Comparison of ENCODE assay signal across 7 cellular contexts in the genomic region with DNA sequence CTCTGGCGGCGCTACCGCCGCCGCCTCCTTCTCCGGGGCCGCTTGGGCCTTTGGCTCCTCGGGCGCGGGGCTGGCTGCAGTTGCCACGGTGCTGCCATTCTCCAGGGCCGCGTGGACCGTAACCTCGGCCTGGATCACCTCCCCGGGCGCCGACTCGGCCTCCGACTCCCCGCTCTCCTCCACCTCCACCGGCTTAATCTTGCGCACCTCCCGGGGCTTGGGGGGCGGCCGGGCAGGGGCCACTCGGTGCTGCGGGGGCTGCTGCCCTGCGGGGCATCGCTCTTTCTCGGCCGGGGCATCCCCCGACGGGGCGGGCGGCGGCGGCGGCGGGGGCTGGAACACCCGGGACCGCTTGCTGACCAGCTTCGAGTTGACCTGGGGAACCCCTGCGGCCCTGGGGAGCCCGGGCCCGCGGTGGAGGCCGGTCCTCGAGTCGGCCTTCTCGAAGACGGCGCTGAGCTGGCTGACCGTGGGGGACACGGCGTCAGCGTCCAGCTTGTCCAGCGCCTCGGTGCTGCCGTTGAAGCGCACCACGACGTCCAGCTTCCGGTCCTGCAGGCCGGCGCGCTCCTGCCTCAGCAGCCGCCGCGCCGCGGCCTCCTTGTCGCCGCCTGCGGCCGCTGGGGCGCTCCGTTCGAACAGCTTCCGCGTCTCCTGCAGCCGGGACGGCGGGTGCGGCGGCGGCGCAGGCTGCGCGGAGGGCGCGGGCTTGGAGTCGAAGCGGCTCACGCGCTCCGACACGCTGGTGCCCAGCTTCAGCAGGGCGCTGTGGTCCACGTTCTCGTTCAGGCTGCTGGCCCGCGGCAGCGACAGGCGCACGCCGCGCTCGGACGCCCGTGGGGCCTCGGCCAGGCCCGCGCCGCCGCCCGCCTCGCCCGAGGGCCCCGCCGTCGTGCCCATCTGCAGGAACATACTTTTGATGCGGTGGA. TPM values are rescaled to one million over a fixed set of nuclear protein-coding genes. Genes with fewer than 3 reads are reported as not detected.
A peak's percentile ranks its signal among the peaks of the same experiment; 100 is the strongest.
DNase-seq lines count a peak whose midpoint lies in the region; ATAC-seq, FAIRE-seq and TF ChIP-seq lines count a peak whose summit lies in the region.

No MANE protein-coding gene starts in this region.

- H3K9me3 Mint-ChIP-seq in activated CD8-positive, alpha-beta memory T cell treated with anti-CD3 and anti-CD28 coated beads, Interleukin-2, amount 10 ng/mL, durations not matched to agents 7 days and 5 days (ENCODE audit: low read depth) = no peaks in the 10 kb centered on the region
- H3K9me3 Mint-ChIP-seq in naive thymus-derived CD4-positive, alpha-beta T cell = no peaks in the 10 kb centered on the region

- ATAC-seq in activated CD8-positive, alpha-beta memory T cell treated with anti-CD3 and anti-CD28 coated beads, Interleukin-2, amount 10 ng/mL, durations not matched to agents 7 days and 5 days = peak; percentile 28
- peak; percentile 14 for ATAC-seq in naive thymus-derived CD4-positive, alpha-beta T cell
- ATAC-seq in GM18858 (IDR thresholded peaks at IDR 0.05; ENCODE audit: unreplicated experiment) = no peak

- H3K4me3 ChIP-seq in esophagus muscularis mucosa (peak overlapping the region; percentile 76 to 91 (median 78)), uterus (peak overlapping the region; percentile 48 to 91)
- H3K4me3 ChIP-seq in naive thymus-derived CD4-positive, alpha-beta T cell (ENCODE audit: low read length) = peak overlapping the region; percentile 94

- FAIRE-seq in GM12892 (lab: Jason Lieb, UNC) = peak; percentile 87

- WGBS in esophagus muscularis mucosa = 8% methylated on average over 2 of the region's 123 CpGs

- H3K36me3 ChIP-seq in esophagus muscularis mucosa (peaks cover 0 to 10% (median 6%) of the 10 kb centered on the region in 4 donors), uterus (no peaks in the 10 kb centered on the region)
- peaks cover 0 to 19% (median 6%) of the 10 kb centered on the region in 3 experiments for H3K36me3 ChIP-seq in naive thymus-derived CD4-positive, alpha-beta T cell (ENCODE audit: control insufficient read depth in 2 of 3, insufficient read depth in 3 of 3, low read length in 3 of 3)

- POLR2A ChIA-PET in naive thymus-derived CD4-positive, alpha-beta T cell (lab: Charles Lee) = interaction anchor here (0.8 to 4.0 kb wide), 4 partner anchors 9 to 55 kb away, joined by 3 to 42 read pairs (median 19); a partner anchor contains a TSS

- peak overlapping the region; percentile 80 for H3K4me3 Mint-ChIP-seq in activated CD8-positive, alpha-beta memory T cell treated with anti-CD3 and anti-CD28 coated beads, Interleukin-2, amount 10 ng/mL, durations not matched to agents 7 days and 5 days
- peak overlapping the region; percentile 85 to 98 (median 90) for H3K4me3 Mint-ChIP-seq in naive thymus-derived CD4-positive, alpha-beta T cell

- H3K27me3 ChIP-seq in esophagus muscularis mucosa = no peaks in the 10 kb centered on the region
- H3K27me3 ChIP-seq in naive thymus-derived CD4-positive, alpha-beta T cell (ENCODE audit: control insufficient read depth in 2 of 2, insufficient read depth in 2 of 2, low read length in 2 of 2) = no peaks in the 10 kb centered on the region
- no peaks in the 10 kb centered on the region for H3K27me3 ChIP-seq in uterus

- H3K27ac Mint-ChIP-seq in activated CD8-positive, alpha-beta memory T cell treated with anti-CD3 and anti-CD28 coated beads, Interleukin-2, amount 10 ng/mL, durations not matched to agents 7 days and 5 days = peak overlapping the region; percentile 83
- peak overlapping the region in 5 of 9 donors; percentile 78 to 92 (median 83) for H3K27ac Mint-ChIP-seq in naive thymus-derived CD4-positive, alpha-beta T cell

- H3K4me1 ChIP-seq in esophagus muscularis mucosa (peaks cover 63 to 95% (median 90%) of the 10 kb centered on the region in 4 donors), uterus (peaks cover 0 to 23% of the 10 kb centered on the region in 2 donors)
- peaks cover 34 to 40% of the 10 kb centered on the region in 2 donors for H3K4me1 ChIP-seq in naive thymus-derived CD4-positive, alpha-beta T cell (ENCODE audit: control insufficient read depth in 2 of 2, insufficient read depth in 2 of 2, low read length in 2 of 2)

- peak overlapping the region; percentile 87 to 95 (median 94) for H3K27ac ChIP-seq in esophagus muscularis mucosa (replicated peaks in 1 of 4)
- H3K27ac ChIP-seq in naive thymus-derived CD4-positive, alpha-beta T cell (ENCODE audit: low read depth, low read length) = peak overlapping the region; percentile 74
- H3K27ac ChIP-seq in uterus = peak overlapping the region; percentile 93 to 94

- TF ChIP-seq EP300 in esophagus muscularis mucosa (IDR thresholded peaks at IDR 0.05) = no peak

- H3K4me1 Mint-ChIP-seq in activated CD8-positive, alpha-beta memory T cell treated with anti-CD3 and anti-CD28 coated beads, Interleukin-2, amount 10 ng/mL, durations not matched to agents 7 days and 5 days = peaks cover 44% of the 10 kb centered on the region
- H3K4me1 Mint-ChIP-seq in naive thymus-derived CD4-positive, alpha-beta T cell = peaks cover 23 to 63% (median 50%) of the 10 kb centered on the region in 7 donors

- TF ChIP-seq POLR2A in GM12892 (IDR thresholded peaks at IDR 0.05; ENCODE audit: low read depth, low read length) (no peak), esophagus muscularis mucosa (IDR thresholded peaks at IDR 0.05; ENCODE audit: low read depth) (no peak), uterus (IDR thresholded peaks at IDR 0.05) (no peak)

- intact Hi-C loops in esophagus muscularis mucosa (cut with DNase I) = loop anchor here (5.0 kb wide), 1 partner anchor 37 kb away; no protein-coding TSS in a partner anchor
- intact Hi-C loops in naive thymus-derived CD4-positive, alpha-beta T cell (cut with micrococcal nuclease) = loop anchor here (5.0 to 10.0 kb wide), 3 partner anchors 472 to 718 kb away; a partner anchor contains a TSS
- intact Hi-C loops in uterus (cut with DNase I; ENCODE audit: low total_unique reads) = no loop called here

- H3K9me3 ChIP-seq in esophagus muscularis mucosa (no peaks in the 10 kb centered on the region), uterus (no peaks in the 10 kb centered on the region)
- H3K9me3 ChIP-seq in naive thymus-derived CD4-positive, alpha-beta T cell (ENCODE audit: control insufficient read depth in 2 of 3, low read length in 3 of 3) = no peaks in the 10 kb centered on the region

- peaks cover 16% of the 10 kb centered on the region for H3K36me3 Mint-ChIP-seq in activated CD8-positive, alpha-beta memory T cell treated with anti-CD3 and anti-CD28 coated beads, Interleukin-2, amount 10 ng/mL, durations not matched to agents 7 days and 5 days
- peaks cover 0 to 28% (median 0%) of the 10 kb centered on the region in 5 donors for H3K36me3 Mint-ChIP-seq in naive thymus-derived CD4-positive, alpha-beta T cell

- CTCF ChIA-PET in activated CD8-positive, alpha-beta memory T cell treated with anti-CD3 and anti-CD28 coated beads, Interleukin-2, amount 10 ng/mL, durations not matched to agents 7 days and 5 days (lab: Charles Lee) = interaction anchor here (0.7 to 6.2 kb wide), 10 partner anchors 8 to 248 kb away, joined by 3 to 81 read pairs (median 4); a partner anchor contains a TSS
- CTCF ChIA-PET in naive thymus-derived CD4-positive, alpha-beta T cell (lab: Charles Lee) = interaction anchor here (0.6 to 6.1 kb wide), 9 partner anchors 8 to 197 kb away, joined by 3 to 56 read pairs (median 4); a partner anchor contains a TSS

- no peaks in the 10 kb centered on the region for H3K27me3 Mint-ChIP-seq in activated CD8-positive, alpha-beta memory T cell treated with anti-CD3 and anti-CD28 coated beads, Interleukin-2, amount 10 ng/mL, durations not matched to agents 7 days and 5 days
- no peaks in the 10 kb centered on the region for H3K27me3 Mint-ChIP-seq in naive thymus-derived CD4-positive, alpha-beta T cell

- peak in 1 of 3 experiments; percentile 38 for TF ChIP-seq CTCF in esophagus muscularis mucosa (IDR thresholded peaks at IDR 0.05)
- TF ChIP-seq CTCF in uterus (IDR thresholded peaks at IDR 0.05) = peak in 2 of 4 experiments; percentile 28 to 41

- DNase-seq in GM12892 (ENCODE audit: insufficient read length) (no peak), NCI-H2171 treated with DMSO at 0.1 percent for 48 hours (lab: John Stamatoyannopoulos, UW) (peak; percentile 48), esophagus muscularis mucosa (ENCODE audit: extremely low spot score) (no peak), uterus (peak in 1 of 2 donors; percentile 52)
- DNase-seq in activated CD8-positive, alpha-beta memory T cell treated with anti-CD3 and anti-CD28 coated beads, Interleukin-2, amount 10 ng/mL, durations not matched to agents 7 days and 5 days = peak; percentile 74
- peak; percentile 52 to 69 (median 63) for DNase-seq in naive thymus-derived CD4-positive, alpha-beta T cell

RNA-seq across cellular contexts. Expression of a gene that starts 0.8 kb away (rescaled TPM):
- 32.1 TPM for polyA plus RNA-seq in GM12892 (2012; ENCODE audit: missing spikeins)
- total RNA-seq in activated CD8-positive, alpha-beta memory T cell treated with anti-CD3 and anti-CD28 coated beads, Interleukin-2, amount 10 ng/mL, durations not matched to agents 7 days and 5 days = 100 to 1,000 TPM; 108 to 121 TPM
- 10 to 100 TPM; 20.2 to 46.3 (median 37.5) TPM for total RNA-seq in esophagus muscularis mucosa
- 100 to 1,000 TPM in 2 of 5 experiments, 10 to 100 TPM in 3; 63.1 to 142 (median 69.1) TPM for total RNA-seq in naive thymus-derived CD4-positive, alpha-beta T cell
- under 1 TPM; 0.63 to 0.72 TPM for polyA plus RNA-seq in naive thymus-derived CD4-positive, alpha-beta T cell
- total RNA-seq in uterus = 10 to 100 TPM in 3 of 4 donors, 1 to 10 TPM in 1; 9.2 to 65.3 (median 20.6) TPM

RNA-seq across cellular contexts. Expression of a gene that starts 16.1 kb away (rescaled TPM):
- 0.68 TPM for polyA plus RNA-seq in GM12892 (2012; ENCODE audit: missing spikeins)
- under 1 TPM in 1 of 2 experiments, not detected in 1; 0.23 TPM for total RNA-seq in activated CD8-positive, alpha-beta memory T cell treated with anti-CD3 and anti-CD28 coated beads, Interleukin-2, amount 10 ng/mL, durations not matched to agents 7 days and 5 days
- 100 to 1,000 TPM in 1 of 4 donors, 10 to 100 TPM in 3; 72.7 to 145 (median 82.8) TPM for total RNA-seq in esophagus muscularis mucosa
- under 1 TPM in 1 of 5 experiments, not detected in 4; 0.69 TPM for total RNA-seq in naive thymus-derived CD4-positive, alpha-beta T cell
- not detected for polyA plus RNA-seq in naive thymus-derived CD4-positive, alpha-beta T cell
- 100 to 1,000 TPM in 1 of 4 donors, 10 to 100 TPM in 1, under 1 TPM in 1, not detected in 1; 0.90 to 119 (median 19.6) TPM for total RNA-seq in uterus

RNA-seq across cellular contexts. Expression of a gene that starts 19.7 kb away (rescaled TPM):
- 0.40 TPM for polyA plus RNA-seq in GM12892 (2012; ENCODE audit: missing spikeins)
- total RNA-seq in activated CD8-positive, alpha-beta memory T cell treated with anti-CD3 and anti-CD28 coated beads, Interleukin-2, amount 10 ng/mL, durations not matched to agents 7 days and 5 days = 1 to 10 TPM in 1 of 2 experiments, under 1 TPM in 1; 0.35 to 1.1 TPM
- total RNA-seq in esophagus muscularis mucosa = 1 to 10 TPM in 3 of 4 donors, under 1 TPM in 1; 0.98 to 1.8 (median 1.5) TPM
- total RNA-seq in naive thymus-derived CD4-positive, alpha-beta T cell = under 1 TPM in 2 of 5 experiments, not detected in 3; 0.70 to 0.78 TPM
- not detected for polyA plus RNA-seq in naive thymus-derived CD4-positive, alpha-beta T cell
- 10 to 100 TPM in 1 of 4 donors, 1 to 10 TPM in 2, not detected in 1; 2.3 to 11.3 (median 6.2) TPM for total RNA-seq in uterus

RNA-seq across cellular contexts. Expression of a gene that starts 51.7 kb away (rescaled TPM):
- 4.8 TPM for polyA plus RNA-seq in GM12892 (2012; ENCODE audit: missing spikeins)
- 1 to 10 TPM in 1 of 2 experiments, under 1 TPM in 1; 0.67 to 1.6 TPM for total RNA-seq in activated CD8-positive, alpha-beta memory T cell treated with anti-CD3 and anti-CD28 coated beads, Interleukin-2, amount 10 ng/mL, durations not matched to agents 7 days and 5 days
- total RNA-seq in esophagus muscularis mucosa = 100 to 1,000 TPM in 1 of 4 donors, 10 to 100 TPM in 3; 20.7 to 123 (median 41.5) TPM
- 10 to 100 TPM in 1 of 5 experiments, 1 to 10 TPM in 3, under 1 TPM in 1; 0.36 to 12.6 (median 1.2) TPM for total RNA-seq in naive thymus-derived CD4-positive, alpha-beta T cell
- not detected for polyA plus RNA-seq in naive thymus-derived CD4-positive, alpha-beta T cell
- total RNA-seq in uterus = 1,000 to 10,000 TPM in 1 of 4 donors, 100 to 1,000 TPM in 2, 10 to 100 TPM in 1; 59.4 to 4,880 (median 491) TPM

RNA-seq across cellular contexts. Expression of a gene that starts 54.5 kb away (rescaled TPM):
- 5.2 TPM for polyA plus RNA-seq in GM12892 (2012; ENCODE audit: missing spikeins)
- 10 to 100 TPM; 13.6 to 20.9 TPM for total RNA-seq in activated CD8-positive, alpha-beta memory T cell treated with anti-CD3 and anti-CD28 coated beads, Interleukin-2, amount 10 ng/mL, durations not matched to agents 7 days and 5 days
- total RNA-seq in esophagus muscularis mucosa = 100 to 1,000 TPM in 1 of 4 donors, 10 to 100 TPM in 3; 31.6 to 118 (median 61.4) TPM
- 10 to 100 TPM; 16.7 to 48.3 (median 22.5) TPM for total RNA-seq in naive thymus-derived CD4-positive, alpha-beta T cell
- polyA plus RNA-seq in naive thymus-derived CD4-positive, alpha-beta T cell = 10 to 100 TPM; 37.2 to 50.4 TPM
- total RNA-seq in uterus = 10 to 100 TPM; 12.9 to 62.6 (median 32.4) TPM

Comparison
In these comparisons a context has a peak if more than half of its experiments do, and no peak if none do; other contexts are left out.
1. DNase-seq: peak in NCI-H2171 treated with DMSO at 0.1 percent for 48 hours (single experiment), activated CD8-positive, alpha-beta memory T cell treated with anti-CD3 and anti-CD28 coated beads, Interleukin-2, amount 10 ng/mL, durations not matched to agents 7 days and 5 days (single experiment) and naive thymus-derived CD4-positive, alpha-beta T cell (9 of 9); none in GM12892 (single experiment) and esophagus muscularis mucosa (single experiment).
2. Peak in every context shown above with its lines, with median percentiles within 50 percentile points of each other: H3K27ac ChIP-seq and H3K4me3 ChIP-seq.